Comparison of ENCODE assay signal across 30 cellular contexts in the genomic region with DNA sequence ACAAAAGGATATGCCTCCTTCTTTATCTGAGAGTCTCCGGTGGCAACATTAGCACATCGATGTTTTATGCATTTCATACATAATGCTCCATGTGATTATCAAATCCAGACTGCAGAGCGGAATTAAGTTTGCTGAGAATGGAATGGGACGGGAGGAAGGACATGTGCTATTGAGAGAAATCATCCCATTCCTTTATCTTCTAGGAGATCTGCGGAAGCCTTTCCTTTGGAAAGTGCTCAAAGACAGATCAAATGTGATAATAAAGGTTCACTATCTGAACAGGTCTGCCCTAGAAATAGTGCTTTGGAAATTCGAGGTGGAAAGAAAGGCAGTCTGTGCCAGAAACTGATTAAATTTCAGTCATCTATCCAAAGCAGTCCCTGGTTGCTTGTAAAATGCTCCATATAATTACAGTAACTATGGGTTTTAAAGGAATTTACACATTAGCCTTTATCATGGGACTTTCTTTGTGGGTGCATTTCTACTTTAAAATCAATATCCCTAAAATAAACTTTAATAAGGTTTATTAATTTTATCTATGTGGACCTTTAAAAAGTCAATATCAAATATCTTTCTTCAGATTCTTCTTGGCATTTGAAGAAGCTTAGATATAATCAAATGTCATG.
"Had no signal": no experiment of that assay in that cellular context is flagged by ENCODE, and none has a peak within 500 bp of the region (broad histone marks: within the 10 kb centered on the region; RNA-seq: fewer than 3 reads in every experiment).

No MANE protein-coding gene starts in this region.

- H3K9me3 Mint-ChIP-seq: activated B cell treated with CpG ODN at 0.5 μM for 24 hours; activated T-helper 1 cell treated with anti-CD3 and anti-CD28 coated beads, Interleukin-12 subunit alpha, Interleukin-12 subunit beta, Interleukin-2, Interleukin-4 antibody, amounts not matched to agents 30 ng/mL and 10 ng/mL and 1 ng/mL, durations not matched to agents 14 hours and 24 hours and 36 hours had no signal

- H3K4me3 Mint-ChIP-seq: activated B cell treated with CpG ODN at 0.5 μM for 24 hours; activated CD4-positive, alpha-beta memory T cell treated with anti-CD3 and anti-CD28 coated beads for 36 hours; activated naive CD4-positive, alpha-beta T cell treated with anti-CD3 and anti-CD28 coated beads for 36 hours; activated T-cell treated with anti-CD3 and anti-CD28 coated beads, Interleukin-2, amount 50 U/mL, for 4 hours; activated T-helper 1 cell treated with anti-CD3 and anti-CD28 coated beads, Interleukin-12 subunit alpha, Interleukin-12 subunit beta, Interleukin-2, Interleukin-4 antibody, amounts not matched to agents 30 ng/mL and 10 ng/mL and 1 ng/mL, durations not matched to agents 14 hours and 24 hours and 36 hours had no signal

- DNase-seq: activated B cell treated with CpG ODN at 0.5 μM for 24 hours; activated CD4-positive, alpha-beta memory T cell treated with anti-CD3 and anti-CD28 coated beads for 36 hours; activated CD4-positive, alpha-beta T cell treated with anti-CD3 and anti-CD28 coated beads for 4 hours; activated CD4-positive, alpha-beta T cell treated with anti-CD3 and anti-CD28 coated beads, Interleukin-2, amount 50 U/mL, for 1 hour; activated CD4-positive, CD25-positive, alpha-beta regulatory T cell treated with anti-CD3 and anti-CD28 coated beads, Interleukin-2, amount 50 U/mL, for 72 hours; activated CD8-positive, alpha-beta memory T cell treated with anti-CD3 and anti-CD28 coated beads, Interleukin-2, amount 50 U/mL, for 4 hours; activated gamma-delta T cell treated with Interleukin-2 at 50 U/mL for 16 hours; activated naive CD4-positive, alpha-beta T cell treated with anti-CD3 and anti-CD28 coated beads for 36 hours; activated T-cell treated with anti-CD3 and anti-CD28 coated beads for 4 hours; activated T-cell treated with anti-CD3 and anti-CD28 coated beads, Interleukin-2, amount 50 U/mL, for 4 hours; adrenal gland; body of pancreas; MM.1S; MV-4-11; NCI-H1092; NCI-H1436 treated with DMSO at 0.1 percent for 48 hours; NCI-H1694 treated with DMSO at 0.1 percent for 48 hours; NCI-H2029; NCI-H2171 treated with DMSO at 0.1 percent for 48 hours; NCI-H345; NCI-H774; SHP77; SJCRH30; SW 1271; T-helper 1 cell; T-helper 2 cell; T-helper 9 cell had no signal

- H3K4me1 Mint-ChIP-seq: activated B cell treated with CpG ODN at 0.5 μM for 24 hours had no signal

- H3K27ac Mint-ChIP-seq: activated B cell treated with CpG ODN at 0.5 μM for 24 hours; activated CD4-positive, alpha-beta memory T cell treated with anti-CD3 and anti-CD28 coated beads for 36 hours; activated naive CD4-positive, alpha-beta T cell treated with anti-CD3 and anti-CD28 coated beads for 36 hours; activated naive CD4-positive, alpha-beta T cell treated with anti-CD3 and anti-CD28 coated beads, Interleukin-2, amount 50 U/mL, for 72 hours; activated T-helper 1 cell treated with anti-CD3 and anti-CD28 coated beads, Interleukin-12 subunit alpha, Interleukin-12 subunit beta, Interleukin-2, Interleukin-4 antibody, amounts not matched to agents 30 ng/mL and 10 ng/mL and 1 ng/mL, durations not matched to agents 14 hours and 24 hours and 36 hours had no signal

- ATAC-seq: activated naive CD4-positive, alpha-beta T cell treated with anti-CD3 and anti-CD28 coated beads, Interleukin-2, amount 50 U/mL, for 72 hours; activated T-cell treated with anti-CD3 and anti-CD28 coated beads, Interleukin-2, amount 50 U/mL, for 4 hours; body of pancreas; Panc1 had no signal

- H3K27me3 Mint-ChIP-seq: activated B cell treated with CpG ODN at 0.5 μM for 24 hours; activated CD4-positive, alpha-beta memory T cell treated with anti-CD3 and anti-CD28 coated beads for 36 hours had no signal

- H3K36me3 Mint-ChIP-seq: activated CD4-positive, alpha-beta memory T cell treated with anti-CD3 and anti-CD28 coated beads for 36 hours; activated naive CD4-positive, alpha-beta T cell treated with anti-CD3 and anti-CD28 coated beads, Interleukin-2, amount 50 U/mL, for 72 hours had no signal
